Comparison of ENCODE assay signal across 9 cellular contexts in the genomic region with DNA sequence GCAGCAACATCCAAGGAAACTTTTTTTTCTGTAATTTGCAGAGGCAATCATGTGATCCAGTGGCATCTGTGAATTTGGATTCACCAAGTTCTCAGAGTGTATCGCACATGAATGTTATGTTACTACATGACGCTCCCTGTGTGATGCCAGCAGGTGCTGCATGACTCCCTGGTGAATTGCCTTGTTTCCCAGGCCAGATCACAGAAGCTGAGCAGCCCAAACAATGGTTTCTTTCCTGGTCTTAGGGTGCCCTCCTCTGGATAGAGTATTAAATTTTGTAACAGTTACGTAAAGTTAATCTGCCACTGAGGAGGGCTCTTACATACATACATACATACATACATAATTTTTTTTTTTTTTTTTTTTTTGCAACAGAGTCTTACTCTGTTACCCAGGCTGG. TPM values are rescaled to one million over a fixed set of nuclear protein-coding genes. Genes with fewer than 3 reads are reported as not detected.
DNase-seq lines count a peak whose midpoint lies in the region; ATAC-seq, FAIRE-seq and TF ChIP-seq lines count a peak whose summit lies in the region.
"Had no signal": no experiment of that assay in that cellular context is flagged by ENCODE, and none has a peak within 500 bp of the region (broad histone marks: within the 10 kb centered on the region; RNA-seq: fewer than 3 reads in every experiment).

No MANE protein-coding gene starts in this region.

- no peak overlapping the region for H3K9ac ChIP-seq in MM.1S (ENCODE audit: low read length)

- H3K27ac Mint-ChIP-seq in activated naive CD4-positive, alpha-beta T cell treated with anti-CD3 and anti-CD28 coated beads, Interleukin-2, amount 50 U/mL, for 72 hours, result no peak overlapping the region
- H3K27ac Mint-ChIP-seq: activated naive CD8-positive, alpha-beta T cell had no signal

- H3K36me3 Mint-ChIP-seq in activated naive CD4-positive, alpha-beta T cell treated with anti-CD3 and anti-CD28 coated beads, Interleukin-2, amount 50 U/mL, for 72 hours, result no peaks in the 10 kb centered on the region
- H3K36me3 Mint-ChIP-seq: activated naive CD8-positive, alpha-beta T cell had no signal

- 0 out of 2 replicates have a peak, but pooled peaks have one; percentile 18 for TF ChIP-seq CTCF in MM.1S (IDR thresholded peaks at IDR 0.05; ENCODE audit: low read length)

- H3K9me2 ChIP-seq in MM.1S (replicated peaks; ENCODE audit: insufficient read depth, low read length), result no peaks in the 10 kb centered on the region

- no peak overlapping the region for H2AFZ ChIP-seq in MM.1S (ENCODE audit: low read length)

- H3K9me3 Mint-ChIP-seq in activated naive CD4-positive, alpha-beta T cell treated with anti-CD3 and anti-CD28 coated beads, Interleukin-2, amount 50 U/mL, for 72 hours, result no peaks in the 10 kb centered on the region

- peaks cover 3% of the 10 kb centered on the region; the same call in 1 of the 2 replicates for H3K4me1 ChIP-seq in MM.1S (ENCODE audit: low read length)

- no peaks in the 10 kb centered on the region for H3F3A ChIP-seq in MM.1S (ENCODE audit: insufficient read depth, low read length)

- no peaks in the 10 kb centered on the region for H3K79me2 ChIP-seq in MM.1S (ENCODE audit: low read length)

- no peak for FAIRE-seq in RCC 7860 (lab: Jason Lieb, UNC)

- H3K36me3 ChIP-seq in MM.1S (replicated peaks; ENCODE audit: insufficient read depth, low read length), result no peaks in the 10 kb centered on the region

- no peak overlapping the region for H3K4me3 ChIP-seq in MM.1S (ENCODE audit: low read length)

- no peaks in the 10 kb centered on the region for H3K9me3 ChIP-seq in MM.1S (replicated peaks; ENCODE audit: insufficient read depth, low read length)

- H3K27ac ChIP-seq in MM.1S (ENCODE audit: low read length), result no peak overlapping the region
- peak overlapping the region; percentile 63 for H3K27ac ChIP-seq in cingulate gyrus (ENCODE audit: low read depth, low read length)

- DNase-seq in activated naive CD4-positive, alpha-beta T cell treated with anti-CD3 and anti-CD28 coated beads, Interleukin-2, amount 50 U/mL, for 72 hours (ENCODE audit: low spot score in 2 of 2), result peak in 1 of 2 donors; percentile 45
- no peak for DNase-seq in activated naive CD4-positive, alpha-beta T cell treated with anti-CD3 and anti-CD28 coated beads, Interleukin-2, amount 50 U/mL, for 16 hours
- DNase-seq in MM.1S (peak; percentile 41), RCC 7860 (ENCODE audit: low spot score) (peak; percentile 60), middle frontal gyrus (ENCODE audit: extremely low spot score, low spot score) (peak; percentile 51)
- no peak for DNase-seq in activated CD8-positive, alpha-beta memory T cell treated with anti-CD3 and anti-CD28 coated beads, Interleukin-2, amount 50 U/mL, for 4 hours

- no peaks in the 10 kb centered on the region for H3K27me3 ChIP-seq in MM.1S (replicated peaks; ENCODE audit: insufficient read depth, low read length)

- peak; percentile 26 to 55 for ATAC-seq in activated naive CD4-positive, alpha-beta T cell treated with anti-CD3 and anti-CD28 coated beads, Interleukin-2, amount 50 U/mL, for 72 hours
- ATAC-seq in HG02973 (IDR thresholded peaks at IDR 0.05; ENCODE audit: unreplicated experiment), result no peak

- no peak overlapping the region for H3K4me2 ChIP-seq in MM.1S (ENCODE audit: low read depth, low read length)

- H4K20me1 ChIP-seq in MM.1S (ENCODE audit: insufficient read depth, low read length), result no peaks in the 10 kb centered on the region

RNA-seq across cellular contexts. Expression of gene ZSCAN21, which starts 3.6 kb away (rescaled TPM):
- total RNA-seq in activated naive CD4-positive, alpha-beta T cell treated with anti-CD3 and anti-CD28 coated beads, Interleukin-2, amount 50 U/mL, for 72 hours, result 1 to 10 TPM; 3.8 to 7.1 TPM

RNA-seq across cellular contexts. Expression of gene ZNF3, which starts 28.3 kb away (rescaled TPM):
- 10 to 100 TPM; 13.8 to 16.2 TPM for total RNA-seq in activated naive CD4-positive, alpha-beta T cell treated with anti-CD3 and anti-CD28 coated beads, Interleukin-2, amount 50 U/mL, for 72 hours

RNA-seq across cellular contexts. Expression of gene COPS6, which starts 35.6 kb away (rescaled TPM):
- 100 to 1,000 TPM in 1 of 2 donors, 10 to 100 TPM in 1; 84.6 to 107 TPM for total RNA-seq in activated naive CD4-positive, alpha-beta T cell treated with anti-CD3 and anti-CD28 coated beads, Interleukin-2, amount 50 U/mL, for 72 hours

RNA-seq across cellular contexts. Expression of gene ZKSCAN1, which starts 37.8 kb away (rescaled TPM):
- 10 to 100 TPM; 52.2 to 67.1 TPM for total RNA-seq in activated naive CD4-positive, alpha-beta T cell treated with anti-CD3 and anti-CD28 coated beads, Interleukin-2, amount 50 U/mL, for 72 hours

RNA-seq across cellular contexts. Expression of gene MCM7, which starts 48.0 kb away (rescaled TPM):
- total RNA-seq in activated naive CD4-positive, alpha-beta T cell treated with anti-CD3 and anti-CD28 coated beads, Interleukin-2, amount 50 U/mL, for 72 hours, result 100 to 1,000 TPM; 291 to 375 TPM

Comparison
In these comparisons a context has a peak if more than half of its experiments do, and no peak if none do; other contexts are left out.
1. DNase-seq: peak in MM.1S (single experiment), RCC 7860 (single experiment) and middle frontal gyrus (single experiment); none in activated naive CD4-positive, alpha-beta T cell treated with anti-CD3 and anti-CD28 coated beads, Interleukin-2, amount 50 U/mL, for 16 hours (single experiment) and activated CD8-positive, alpha-beta memory T cell treated with anti-CD3 and anti-CD28 coated beads, Interleukin-2, amount 50 U/mL, for 4 hours (single experiment).